24 cellular contexts compared by ENCODE assay signal in the genomic region with DNA sequence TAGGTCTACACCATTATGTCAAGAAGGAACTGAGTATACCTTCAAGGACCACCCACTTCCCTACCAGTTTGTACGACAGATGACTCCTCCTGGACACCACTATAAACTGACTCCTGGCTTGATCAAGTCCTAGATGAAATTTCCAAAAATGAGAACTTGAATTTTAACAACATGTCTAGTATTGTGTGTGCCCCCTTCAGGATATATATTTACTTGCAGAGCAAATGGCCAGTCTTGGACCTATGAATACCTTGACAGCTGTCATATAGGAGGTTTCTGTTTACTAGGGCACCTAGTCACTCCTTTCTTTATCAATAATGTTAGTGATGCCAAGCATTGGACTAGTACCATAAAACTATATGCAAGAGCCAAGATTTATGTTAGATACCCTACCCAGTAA.
DNase-seq lines count a peak whose midpoint lies in the region; ATAC-seq and TF ChIP-seq lines count a peak whose summit lies in the region.
"Had no signal": no experiment of that assay in that cellular context is flagged by ENCODE, and none has a peak within 500 bp of the region (broad histone marks: within the 10 kb centered on the region; RNA-seq: fewer than 3 reads in every experiment).

No MANE protein-coding gene starts in this region.

- no peaks in the 10 kb centered on the region for H3K4me1 ChIP-seq in DND-41 (ENCODE audit: insufficient read depth, low read length)
- H3K4me1 ChIP-seq in Loucy (ENCODE audit: insufficient read depth, low read length, poor library complexity, severe bottlenecking) = peaks cover 2% of the 10 kb centered on the region
- H3K4me1 ChIP-seq: BLaER1, Peyer's patch had no signal

- in situ Hi-C loops in SK-MEL-5 (cut with HindIII; ENCODE audit: low pct_unique_long_range_greater_than_20kb, low sequenced_read_pairs) = no loop called here

- TF ChIP-seq CTCF in DND-41 (IDR thresholded peaks at IDR 0.05; ENCODE audit: borderline replicate concordance, extremely low read depth, low read length, poor library complexity, severe bottlenecking) (peak; percentile 10), Loucy (conservative IDR thresholded peaks at IDR 0.05; ENCODE audit: low read length) (peak; percentile 47)

- H3K27ac ChIP-seq in DND-41 (ENCODE audit: low read length) = no peak overlapping the region
- H3K27ac ChIP-seq: BLaER1, GM23248, Peyer's patch, SK-N-MC had no signal

- H3F3A ChIP-seq in Loucy (ENCODE audit: low read depth) = no peaks in the 10 kb centered on the region

- H3K79me2 ChIP-seq in DND-41 (ENCODE audit: insufficient read depth, low read length) (no peaks in the 10 kb centered on the region), Loucy (ENCODE audit: insufficient read depth, low read length) (no peaks in the 10 kb centered on the region)

- H2AFZ ChIP-seq in DND-41 (ENCODE audit: low read depth, low read length) (no peak overlapping the region), Loucy (ENCODE audit: low read length) (no peak overlapping the region)

- no peak for DNase-seq in DND-41
- DNase-seq in SK-MEL-5 (ENCODE audit: low read depth, low spot score) = peak; percentile 5
- DNase-seq in left colon = no peak
- no peak for DNase-seq in NCI-H1417 (lab: John Stamatoyannopoulos, UW)
- DNase-seq in AML-193 (lab: John Stamatoyannopoulos, UW) = no peak
- DNase-seq in NCI-H1048 (lab: John Stamatoyannopoulos, UW) = no peak
- DNase-seq: 8988T; CD4-positive, CD25-positive, alpha-beta regulatory T cell; GM23248; H7; MM.1S; NCI-H1092; NCI-H1436 treated with DMSO at 0.1 percent for 48 hours; NCI-H187 treated with DMSO at 0.1 percent for 48 hours; NCI-H524 treated with DMSO at 0.1 percent for 48 hours; NCI-H774; NK-92 treated with Interleukin-12 subunit alpha and Interleukin-12 subunit beta, amount 100 ng/mL, for 24 hours; Peyer's patch; SHP77 treated with DMSO at 0.1 percent for 48 hours; SW 1271 had no signal

- H3K9ac ChIP-seq in DND-41 (ENCODE audit: low read depth, low read length) (no peak overlapping the region), Loucy (ENCODE audit: low read depth, low read length, poor library complexity, severe bottlenecking) (no peak overlapping the region)
- H3K9ac ChIP-seq: BLaER1, GM23248 had no signal

- H3K4me2 ChIP-seq in DND-41 (ENCODE audit: insufficient read depth, low read length) (no peak overlapping the region), Loucy (ENCODE audit: low read depth, low read length, poor library complexity, severe bottlenecking) (no peak overlapping the region)
- H3K4me2 ChIP-seq: BLaER1 had no signal

- H3K9me3 ChIP-seq in DND-41 (ENCODE audit: insufficient read depth, low read length, severe bottlenecking) (no peaks in the 10 kb centered on the region), Loucy (ENCODE audit: insufficient read depth, low read depth, low read length) (no peaks in the 10 kb centered on the region)
- H3K9me3 ChIP-seq: BLaER1, Peyer's patch had no signal

- H3K9me2 ChIP-seq in Loucy (replicated peaks; ENCODE audit: low read depth, low read length) = no peaks in the 10 kb centered on the region

- H3K4me3 ChIP-seq in DND-41 (ENCODE audit: low read depth in 1 of 2, low read length in 2 of 2) = no peak overlapping the region
- no peak overlapping the region for H3K4me3 ChIP-seq in Loucy (ENCODE audit: low read length, poor library complexity, severe bottlenecking)
- H3K4me3 ChIP-seq: BLaER1, GM23248, Peyer's patch, SK-N-MC had no signal

- H3K27me3 ChIP-seq in DND-41 (ENCODE audit: insufficient read depth, low read length, poor library complexity) (no peaks in the 10 kb centered on the region), Loucy (ENCODE audit: insufficient read depth, low read length, poor library complexity, severe bottlenecking) (no peaks in the 10 kb centered on the region)
- H3K27me3 ChIP-seq: BLaER1, Peyer's patch had no signal

- H3K36me3 ChIP-seq in DND-41 (ENCODE audit: insufficient read depth, low read length) = no peaks in the 10 kb centered on the region
- H3K36me3 ChIP-seq in Loucy (ENCODE audit: insufficient read depth, low read length) = no peaks in the 10 kb centered on the region
- H3K36me3 ChIP-seq: BLaER1, Peyer's patch had no signal

- ATAC-seq in DND-41 (ENCODE audit: insufficient read depth, low read depth) (no peak), left colon (peak; percentile 56), HG03571 (IDR thresholded peaks at IDR 0.05; ENCODE audit: unreplicated experiment) (no peak)

- intact Hi-C loops in left colon (cut with DNase I, micrococcal nuclease) = no loop called here

- H4K20me1 ChIP-seq in DND-41 (ENCODE audit: insufficient read depth, low read length) (no peaks in the 10 kb centered on the region), Loucy (ENCODE audit: insufficient read depth, low read length, poor library complexity, severe bottlenecking) (no peaks in the 10 kb centered on the region)
- H4K20me1 ChIP-seq: BLaER1 had no signal
